Comparison of ENCODE assay signal across 19 cellular contexts in genomic region chr3:11307830-11308432, GRCh38. TPM values are rescaled to one million over a fixed set of nuclear protein-coding genes. Genes with fewer than 3 reads are reported as not detected.
DNase-seq lines count a peak whose midpoint lies in the region; ATAC-seq and TF ChIP-seq lines count a peak whose summit lies in the region.
"Had no signal": no experiment of that assay in that cellular context is flagged by ENCODE, and none has a peak within 500 bp of the region (broad histone marks: within the 10 kb centered on the region; RNA-seq: fewer than 3 reads in every experiment).

No MANE protein-coding gene starts in this region.

- no peak overlapping the region for H4K8ac ChIP-seq in mesenchymal stem cell (ENCODE audit: low read length)

- H3K4ac ChIP-seq in mesenchymal stem cell (ENCODE audit: low read depth in 1 of 2, low read length in 2 of 2): no peak overlapping the region

- H2BK12ac ChIP-seq in mesenchymal stem cell (ENCODE audit: low read length in 2 of 2): no peak overlapping the region

- no peak for DNase-seq in MCF 10A (ENCODE audit: unreplicated experiment)
- no peak for DNase-seq in mammary epithelial cell
- DNase-seq in choroid plexus epithelial cell (ENCODE audit: low read depth): peak; percentile 57
- DNase-seq in mesenchymal stem cell: no peak
- no peak for DNase-seq in upper lobe of right lung
- no peak for DNase-seq in retina
- no peak for DNase-seq in posterior vena cava (ENCODE audit: low spot score)
- DNase-seq: ACHN; activated CD8-positive, alpha-beta memory T cell treated with anti-CD3 and anti-CD28 coated beads, Interleukin-2, amount 10 ng/mL, durations not matched to agents 7 days and 5 days; activated effector memory CD4-positive, alpha-beta T cell treated with anti-CD3 and anti-CD28 coated beads, Interleukin-2, amount 50 U/mL, for 16 hours; COR-L47; mesendoderm; NK-92 treated with Interleukin-12 subunit alpha and Interleukin-12 subunit beta, amount 100 ng/mL, for 24 hours; small intestine; T-cell had no signal

- H3K36me3 ChIP-seq in mammary epithelial cell (ENCODE audit: insufficient read depth, low read length) (peaks cover 14% of the 10 kb centered on the region), mesenchymal stem cell (ENCODE audit: control insufficient read depth in 1 of 2, insufficient read depth in 2 of 2, low read depth in 1 of 2, low read length in 2 of 2) (peaks cover 34 to 79% of the 10 kb centered on the region in 2 experiments), upper lobe of right lung (peaks cover 65% of the 10 kb centered on the region)

- H3K9me3 Mint-ChIP-seq in MCF 10A (ENCODE audit: unreplicated experiment): no peaks in the 10 kb centered on the region
- H3K9me3 Mint-ChIP-seq: GM23338, IgD-negative memory B cell, T-cell had no signal

- peaks cover 29% of the 10 kb centered on the region for H3K79me1 ChIP-seq in mesenchymal stem cell (replicated peaks; ENCODE audit: low read length, poor library complexity, severe bottlenecking)

- no peak overlapping the region for H3K14ac ChIP-seq in mesenchymal stem cell (ENCODE audit: low read length in 2 of 2)

- TF ChIP-seq CTCF in MCF 10A (IDR thresholded peaks at IDR 0.05; ENCODE audit: unreplicated experiment) (no peak), mammary epithelial cell (conservative IDR thresholded peaks at IDR 0.05 in 1 of 2, IDR thresholded peaks at IDR 0.05 in 1 of 2; ENCODE audit: extremely low read depth in 1 of 2, insufficient read depth in 1 of 2, low read depth in 1 of 2, low read length in 2 of 2) (no peak), choroid plexus epithelial cell (conservative IDR thresholded peaks at IDR 0.05; ENCODE audit: low read depth, low read length) (no peak), upper lobe of right lung (IDR thresholded peaks at IDR 0.05) (no peak)

- H3K27me3 Mint-ChIP-seq in MCF 10A (ENCODE audit: insufficient read depth, unreplicated experiment): no peaks in the 10 kb centered on the region
- H3K27me3 Mint-ChIP-seq: activated CD8-positive, alpha-beta memory T cell treated with anti-CD3 and anti-CD28 coated beads, Interleukin-2, amount 10 ng/mL, durations not matched to agents 7 days and 5 days; IgD-negative memory B cell; T-cell had no signal

- H3K36me3 Mint-ChIP-seq in MCF 10A (ENCODE audit: insufficient read depth, unreplicated experiment): peaks cover 56% of the 10 kb centered on the region

- CTCF ChIA-PET in MCF 10A (lab: Yijun Ruan, JAX) (interaction anchor here (2.2 kb wide), 1 partner anchor 247 kb away, joined by 6 read pairs; no protein-coding TSS in a partner anchor), mammary epithelial cell (lab: Charles Lee; ENCODE audit: low non-redundant PET) (no interaction called here)

- H3K27ac Mint-ChIP-seq in MCF 10A (ENCODE audit: low read depth, unreplicated experiment): peak overlapping the region; percentile 53
- H3K27ac Mint-ChIP-seq: GM23338 had no signal

- peak; percentile 80 for ATAC-seq in upper lobe of right lung
- no peak for ATAC-seq in GM21717 (IDR thresholded peaks at IDR 0.05; ENCODE audit: unreplicated experiment)
- ATAC-seq: GM23338 had no signal

- POLR2A ChIA-PET in MCF 10A (lab: Yijun Ruan, JAX): no interaction called here

- no peaks in the 10 kb centered on the region for H3K79me2 ChIP-seq in mammary epithelial cell (ENCODE audit: insufficient read depth, low read length)

- no peaks in the 10 kb centered on the region for H3K27me3 ChIP-seq in mammary epithelial cell (ENCODE audit: insufficient read depth, low read length)
- H3K27me3 ChIP-seq in mesenchymal stem cell (ENCODE audit: control insufficient read depth in 1 of 2, insufficient read depth in 1 of 2, low read length in 2 of 2): no peaks in the 10 kb centered on the region
- H3K27me3 ChIP-seq in upper lobe of right lung: no peaks in the 10 kb centered on the region

- no peak overlapping the region for H3K4me3 ChIP-seq in mammary epithelial cell (replicated peaks in 1 of 3; ENCODE audit: insufficient read depth in 1 of 3, low read depth in 2 of 3, low read length in 3 of 3)
- no peak overlapping the region for H3K4me3 ChIP-seq in choroid plexus epithelial cell (ENCODE audit: low read depth, low read length)
- no peak overlapping the region for H3K4me3 ChIP-seq in mesenchymal stem cell (ENCODE audit: insufficient read depth in 1 of 2, low read depth in 1 of 2, low read length in 2 of 2)
- no peak overlapping the region for H3K4me3 ChIP-seq in upper lobe of right lung
- H3K4me3 ChIP-seq: coronary artery, GM23338 had no signal

- no peak overlapping the region for H3K4me2 ChIP-seq in mammary epithelial cell (ENCODE audit: insufficient read depth, low read depth, low read length)
- no peak overlapping the region for H3K4me2 ChIP-seq in mesenchymal stem cell (ENCODE audit: low read length, poor library complexity, severe bottlenecking)
- H3K4me2 ChIP-seq: GM23338 had no signal

- WGBS in mammary epithelial cell (ENCODE audit: low coverage, missing lambda C conversion rate): 77% methylated on average over 6 of the region's 6 CpGs
- WGBS in mesenchymal stem cell: 84% methylated on average over 6 of the region's 6 CpGs

- peaks cover 8% of the 10 kb centered on the region for H3K4me1 Mint-ChIP-seq in MCF 10A (ENCODE audit: insufficient read depth, unreplicated experiment)

- H3K9me3 ChIP-seq in mammary epithelial cell (replicated peaks; ENCODE audit: insufficient read depth, low read length) (no peaks in the 10 kb centered on the region), mesenchymal stem cell (ENCODE audit: control insufficient read depth, low read length) (no peaks in the 10 kb centered on the region), upper lobe of right lung (no peaks in the 10 kb centered on the region)

- no peak overlapping the region for H3K23ac ChIP-seq in mesenchymal stem cell (ENCODE audit: low read length in 2 of 2)

- no peak overlapping the region for H2BK120ac ChIP-seq in mesenchymal stem cell (ENCODE audit: low read depth, low read length)

- in situ Hi-C loops in mammary epithelial cell (cut with MboI; ENCODE audit: low sequenced_read_pairs in 2 of 2): no loop called here

- H2AK5ac ChIP-seq in mesenchymal stem cell (ENCODE audit: low read length, severe bottlenecking): no peak overlapping the region

- H4K20me1 ChIP-seq in mammary epithelial cell (ENCODE audit: insufficient read depth, low read length): no peaks in the 10 kb centered on the region

- no peak overlapping the region for H3K18ac ChIP-seq in mesenchymal stem cell (ENCODE audit: low read depth in 1 of 2, low read length in 2 of 2)

- H4K91ac ChIP-seq in mesenchymal stem cell (ENCODE audit: low read length): no peak overlapping the region

- H2BK15ac ChIP-seq in mesenchymal stem cell (ENCODE audit: low read depth, poor library complexity, severe bottlenecking): no peak overlapping the region

- H3K27ac ChIP-seq in mammary epithelial cell (ENCODE audit: insufficient read depth, low read depth, low read length): no peak overlapping the region
- H3K27ac ChIP-seq in mesenchymal stem cell (ENCODE audit: low read length, poor library complexity, severe bottlenecking): no peak overlapping the region
- peak overlapping the region; percentile 64 for H3K27ac ChIP-seq in upper lobe of right lung

- H2BK5ac ChIP-seq in mesenchymal stem cell (ENCODE audit: low read depth, low read length, poor library complexity, severe bottlenecking): no peak overlapping the region

- H3K4me3 Mint-ChIP-seq in MCF 10A (ENCODE audit: unreplicated experiment): no peak overlapping the region
- H3K4me3 Mint-ChIP-seq: activated CD8-positive, alpha-beta memory T cell treated with anti-CD3 and anti-CD28 coated beads, Interleukin-2, amount 10 ng/mL, durations not matched to agents 7 days and 5 days; GM23338; IgD-negative memory B cell; T-cell had no signal

- intact Hi-C loops in MCF 10A (cut with micrococcal nuclease): no loop called here
- intact Hi-C loops in mammary epithelial cell (cut with micrococcal nuclease): no loop called here
- intact Hi-C loops in upper lobe of right lung (cut with DNase I): no loop called here
- intact Hi-C loops in posterior vena cava (cut with DNase I): no loop called here

- H2AFZ ChIP-seq in mammary epithelial cell (ENCODE audit: low read depth, low read length): no peak overlapping the region
- H2AFZ ChIP-seq in mesenchymal stem cell (ENCODE audit: low read depth, low read length): no peak overlapping the region
- H2AFZ ChIP-seq: GM23338 had no signal

- H3K9ac ChIP-seq in mammary epithelial cell (ENCODE audit: insufficient read depth, low read length): no peak overlapping the region
- peak overlapping the region; percentile 78 for H3K9ac ChIP-seq in mesenchymal stem cell (ENCODE audit: low read length)

- H3K4me1 ChIP-seq in mammary epithelial cell (ENCODE audit: insufficient read depth, low read length): no peaks in the 10 kb centered on the region
- peaks cover 1% of the 10 kb centered on the region for H3K4me1 ChIP-seq in mesenchymal stem cell (ENCODE audit: control insufficient read depth, insufficient read depth, low read depth, low read length)
- peaks cover 9% of the 10 kb centered on the region for H3K4me1 ChIP-seq in upper lobe of right lung

- dilution Hi-C loops in mammary epithelial cell (cut with HindIII; ENCODE audit: low sequenced_read_pairs): no loop called here

- BruUV-seq in MCF 10A (replicated peaks; lab: Mats Ljungman, UMichigan) (no TSS peak), mammary epithelial cell (replicated peaks; lab: Mats Ljungman, UMichigan) (no TSS peak)

RNA-seq across cellular contexts. Expression of gene ATG7, which starts 35.7 kb away (rescaled TPM):
- total RNA-seq in MCF 10A (2022): 52.3 and 54.0 TPM in 2 replicates
- 10 to 100 TPM; 35.3 to 51.2 TPM for total RNA-seq in mammary epithelial cell
- polyA plus RNA-seq in mammary epithelial cell: 29.2 TPM
- 22.0 TPM for polyA minus RNA-seq in mammary epithelial cell
- polyA plus RNA-seq in mesenchymal stem cell (2013, experiment 1 of 2): 18.7 TPM
- polyA plus RNA-seq in mesenchymal stem cell (2013, experiment 2 of 2): 18.7 TPM
- total RNA-seq in upper lobe of right lung: 49.9 TPM
- 10 to 100 TPM; 30.5 to 40.4 TPM for total RNA-seq in posterior vena cava
